Comparison of ENCODE assay signal across 8 cellular contexts in the genomic region with DNA sequence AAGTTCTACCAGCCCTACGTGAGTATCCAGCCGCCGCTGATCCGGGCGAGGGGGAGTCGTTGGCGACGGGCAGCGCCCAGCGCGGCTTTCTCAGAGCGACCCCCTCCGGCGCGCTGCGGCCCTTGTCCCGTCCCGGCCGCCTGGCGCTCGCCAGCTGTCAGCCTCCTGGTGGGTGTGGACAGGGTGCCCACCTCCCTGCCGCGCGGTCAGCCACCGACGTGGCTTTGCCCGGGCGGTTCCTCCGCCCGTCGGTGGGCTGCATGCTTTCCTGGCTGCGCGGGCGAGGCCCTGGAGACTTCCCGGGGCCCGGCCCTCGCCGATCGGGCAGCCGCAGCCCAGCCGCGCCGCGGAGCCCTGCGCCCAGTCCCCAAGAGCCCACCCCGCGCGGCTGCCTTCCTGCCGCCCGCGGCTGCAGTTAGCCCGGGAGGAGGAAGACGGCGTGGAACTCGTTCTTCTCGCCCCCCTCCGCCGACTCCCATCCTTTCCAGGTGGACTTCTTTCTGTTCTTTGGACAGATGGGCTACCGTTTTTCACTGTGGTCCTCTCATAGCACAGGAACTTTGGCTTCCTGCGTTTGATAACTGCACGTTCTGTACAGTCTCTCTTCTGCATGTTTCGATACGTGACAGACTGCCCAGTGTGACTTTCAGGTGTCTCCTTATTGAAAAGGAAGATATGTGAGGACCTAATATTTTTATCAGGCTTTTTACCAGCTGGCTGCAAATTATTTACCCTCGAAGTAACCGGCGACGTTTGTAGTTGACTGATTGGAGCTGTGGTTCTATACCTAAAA. TPM values are rescaled to one million over a fixed set of nuclear protein-coding genes. Genes with fewer than 3 reads are reported as not detected.
DNase-seq lines count a peak whose midpoint lies in the region; ATAC-seq, FAIRE-seq and TF ChIP-seq lines count a peak whose summit lies in the region.

No MANE protein-coding gene starts in this region.

- peaks cover 84% of the 10 kb centered on the region for H3K79me2 ChIP-seq in endothelial cell of umbilical vein (ENCODE audit: control insufficient read depth, insufficient read depth, low read length)

- H3K36me3 ChIP-seq in endothelial cell of umbilical vein (ENCODE audit: control insufficient read depth in 2 of 2, extremely low read depth in 1 of 2, insufficient read depth in 2 of 2, low read length in 2 of 2) (peaks cover 0 to 3% of the 10 kb centered on the region in 2 experiments), mucosa of descending colon (ENCODE audit: low read depth) (no peaks in the 10 kb centered on the region)

- POLR2A ChIA-PET in endothelial cell of umbilical vein (lab: Charles Lee): interaction anchor here (1.1 kb wide), 1 partner anchor 242 kb away, joined by 3 read pairs; the partner anchor contains the start of gene COMMD10

- H3K4me3 ChIP-seq in GM12865 (ENCODE audit: low read depth, low read length) (peak overlapping the region; percentile 73), endothelial cell of umbilical vein (replicated peaks in 1 of 3; ENCODE audit: insufficient read depth in 1 of 3, low read depth in 1 of 3, low read length in 3 of 3) (peak overlapping the region; percentile 66 to 90 (median 67)), mucosa of descending colon (peak overlapping the region; percentile 94)

- H3K27ac ChIP-seq in VCaP (peak overlapping the region; percentile 88), endothelial cell of umbilical vein (ENCODE audit: insufficient read depth, low read depth, low read length) (peak overlapping the region; percentile 86)

- in situ Hi-C loops in ACHN (cut with HindIII; ENCODE audit: low pct_ligation_motif_present, low pct_unique_long_range_greater_than_20kb, low sequenced_read_pairs): no loop called here

- H2AFZ ChIP-seq in endothelial cell of umbilical vein (ENCODE audit: low read depth, low read length): peak overlapping the region; percentile 60

- H3K4me2 ChIP-seq in endothelial cell of umbilical vein (ENCODE audit: insufficient read depth, low read length): peak overlapping the region; percentile 98

- FAIRE-seq in endothelial cell of umbilical vein (lab: Jason Lieb, UNC) (no peak), urothelium cell line (lab: Jason Lieb, UNC) (no peak)

- peaks cover 7% of the 10 kb centered on the region for H4K20me1 ChIP-seq in endothelial cell of umbilical vein (replicated peaks; ENCODE audit: control insufficient read depth, extremely low read depth, insufficient read depth, low read length)

- TF ChIP-seq CTCF in GM12865 (IDR thresholded peaks at IDR 0.05; ENCODE audit: insufficient read depth, low read depth, low read length, missing control alignments): no peak
- TF ChIP-seq CTCF in VCaP (conservative IDR thresholded peaks at IDR 0.05): peak; percentile 44
- TF ChIP-seq CTCF in endothelial cell of umbilical vein (IDR thresholded peaks at IDR 0.05; ENCODE audit: extremely low read depth in 1 of 2, insufficient read depth in 1 of 2, low read depth in 1 of 2, low read length in 2 of 2): peak; percentile 15 to 50
- TF ChIP-seq CTCF in mucosa of descending colon (IDR thresholded peaks at IDR 0.05): no peak

- peaks cover 41% of the 10 kb centered on the region for H3K4me1 ChIP-seq in endothelial cell of umbilical vein (ENCODE audit: control insufficient read depth, extremely low read depth, insufficient read depth, low read length)
- peaks cover 32% of the 10 kb centered on the region for H3K4me1 ChIP-seq in mucosa of descending colon (ENCODE audit: low read depth)

- peak overlapping the region; percentile 84 for H3K9ac ChIP-seq in endothelial cell of umbilical vein (replicated peaks; ENCODE audit: extremely low read depth, insufficient read depth, low read length)

- CTCF ChIA-PET in endothelial cell of umbilical vein (lab: Charles Lee): interaction anchor here (0.6 to 3.6 kb wide), 10 partner anchors 10 to 234 kb away, joined by 3 to 15 read pairs (median 6); partner anchors contain the start of gene ARL14EPL

- no peaks in the 10 kb centered on the region for H3K27me3 ChIP-seq in endothelial cell of umbilical vein (ENCODE audit: control insufficient read depth in 2 of 2, insufficient read depth in 2 of 2, low read length in 2 of 2)

- no TSS peak for BruUV-seq in endothelial cell of umbilical vein (replicated peaks; lab: Mats Ljungman, UMichigan)

- intact Hi-C loops in endothelial cell of umbilical vein (cut with micrococcal nuclease): loop anchor here (5.0 to 10.0 kb wide), 4 partner anchors 120 to 667 kb away; partner anchors contain the start of genes CCDC112, FEM1C and LVRN
- intact Hi-C loops in mucosa of descending colon (cut with DNase I, micrococcal nuclease): loop anchor here in 1 of 2 donors (5.0 kb wide), 2 partner anchors 215 to 300 kb away; partner anchors contain the start of genes FEM1C and TMED7

- H3K9me1 ChIP-seq in endothelial cell of umbilical vein (replicated peaks; ENCODE audit: control insufficient read depth, extremely low read depth, insufficient read depth, low read length): no peaks in the 10 kb centered on the region

- DNase-seq in ACHN (peak; percentile 69), GM12865 (ENCODE audit: low read depth) (peak; percentile 54), NAMALWA (ENCODE audit: low spot score) (peak; percentile 61), endothelial cell of umbilical vein (ENCODE audit: low read depth, low spot score) (no peak), mucosa of descending colon (peak in 1 of 3 donors; percentile 31), urothelium cell line (ENCODE audit: low spot score) (peak; percentile 83)

- H3K9me3 ChIP-seq in endothelial cell of umbilical vein (replicated peaks; ENCODE audit: control insufficient read depth, insufficient read depth, low read length) (no peaks in the 10 kb centered on the region), mucosa of descending colon (no peaks in the 10 kb centered on the region)

- TF ChIP-seq POLR2A in endothelial cell of umbilical vein (IDR thresholded peaks at IDR 0.05; ENCODE audit: low read depth, low read length): no peak

- dilution Hi-C loops in endothelial cell of umbilical vein (cut with MboI; ENCODE audit: extremely low pct_ligation_motif_present, low sequenced_read_pairs): no loop called here

- ATAC-seq in HG02588 (IDR thresholded peaks at IDR 0.05; ENCODE audit: unreplicated experiment): peak; percentile 31
- peak; percentile 57 for ATAC-seq in mucosa of descending colon

TF ChIP-seq in endothelial cell of umbilical vein, 7 proteins besides CTCF, POLR2A, EP300 and RAD21:
- TF ChIP-seq FOS (IDR thresholded peaks at IDR 0.05; ENCODE audit: borderline replicate concordance, insufficient read depth, low read length) (no peak), JUN (IDR thresholded peaks at IDR 0.05; ENCODE audit: borderline replicate concordance, insufficient read depth, insufficient read length, low read depth) (no peak), GATA2 (IDR thresholded peaks at IDR 0.05; ENCODE audit: insufficient read depth, insufficient read length, low read depth, low read length) (no peak), MYC (IDR thresholded peaks at IDR 0.05; ENCODE audit: low read depth, low read length) (no peak), POLR2AphosphoS5 (IDR thresholded peaks at IDR 0.05; ENCODE audit: insufficient read depth, low read depth, low read length) (no peak), EZH2 (IDR thresholded peaks at IDR 0.05; ENCODE audit: borderline replicate concordance, low read depth, low read length, severe bottlenecking) (no peak)
- TF ChIP-seq, protein P1, sequence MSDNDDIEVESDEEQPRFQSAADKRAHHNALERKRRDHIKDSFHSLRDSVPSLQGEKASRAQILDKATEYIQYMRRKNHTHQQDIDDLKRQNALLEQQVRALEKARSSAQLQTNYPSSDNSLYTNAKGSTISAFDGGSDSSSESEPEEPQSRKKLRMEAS (IDR thresholded peaks at IDR 0.05; ENCODE audit: insufficient read depth, insufficient read length): no peak
TF ChIP-seq in endothelial cell of umbilical vein: peak in this region for 0.

RNA-seq across cellular contexts. Expression of gene AP3S1, which starts 0.6 kb away (rescaled TPM):
- total RNA-seq in endothelial cell of umbilical vein (81.2 and 85.7 TPM in 2 replicates), mucosa of descending colon (10 to 100 TPM; 75.5 to 94.8 (median 76.2) TPM)
- polyA plus RNA-seq in endothelial cell of umbilical vein: 18.2 and 26.5 TPM in 2 replicates
- 34.1 and 36.7 TPM in 2 replicates for polyA plus RNA-seq in endothelial cell of umbilical vein (2011; cell fraction: cytosol; rRNA removed)
- polyA plus RNA-seq in endothelial cell of umbilical vein (2011; cell fraction: nucleus; rRNA removed): 16.6 and 26.8 TPM in 2 replicates
- polyA plus RNA-seq in endothelial cell of umbilical vein (2012): 49.4 and 81.1 TPM in 2 replicates
- 15.3 and 19.3 TPM in 2 replicates for polyA minus RNA-seq in endothelial cell of umbilical vein
- 6.2 TPM for polyA minus RNA-seq in endothelial cell of umbilical vein (2011; cell fraction: cytosol; rRNA and poly(A)+ RNA removed)
- 23.0 and 24.9 TPM in 2 replicates for polyA minus RNA-seq in endothelial cell of umbilical vein (2011; cell fraction: nucleus; rRNA and poly(A)+ RNA removed)

RNA-seq across cellular contexts. Expression of gene ATG12, which starts 0.9 kb away (rescaled TPM):
- total RNA-seq in endothelial cell of umbilical vein: 50.3 and 62.0 TPM in 2 replicates
- 18.9 and 27.5 TPM in 2 replicates for polyA plus RNA-seq in endothelial cell of umbilical vein
- 47.6 and 52.6 TPM in 2 replicates for polyA plus RNA-seq in endothelial cell of umbilical vein (2011; cell fraction: cytosol; rRNA removed)
- 52.1 and 71.9 TPM in 2 replicates for polyA plus RNA-seq in endothelial cell of umbilical vein (2011; cell fraction: nucleus; rRNA removed)
- polyA plus RNA-seq in endothelial cell of umbilical vein (2012): 56.9 and 76.2 TPM in 2 replicates
- polyA minus RNA-seq in endothelial cell of umbilical vein: 20.1 and 35.6 TPM in 2 replicates
- 13.9 TPM for polyA minus RNA-seq in endothelial cell of umbilical vein (2011; cell fraction: cytosol; rRNA and poly(A)+ RNA removed)
- 69.9 and 104 TPM in 2 replicates for polyA minus RNA-seq in endothelial cell of umbilical vein (2011; cell fraction: nucleus; rRNA and poly(A)+ RNA removed)
- 10 to 100 TPM; 31.9 to 39.2 (median 37.5) TPM for total RNA-seq in mucosa of descending colon

RNA-seq across cellular contexts. Expression of gene CDO1, which starts 25.8 kb away (rescaled TPM):
- total RNA-seq in endothelial cell of umbilical vein (1.3 and 1.7 TPM in 2 replicates), mucosa of descending colon (1 to 10 TPM in 2 of 3 donors, not detected in 1; 2.0 to 3.0 TPM)
- 1.1 and 1.3 TPM in 2 replicates for polyA plus RNA-seq in endothelial cell of umbilical vein
- polyA plus RNA-seq in endothelial cell of umbilical vein (2011; cell fraction: cytosol; rRNA removed): 0.75 and 0.98 TPM in 2 replicates
- 0.62 and 1.4 TPM in 2 replicates for polyA plus RNA-seq in endothelial cell of umbilical vein (2011; cell fraction: nucleus; rRNA removed)
- 0.35 and 0.63 TPM in 2 replicates for polyA plus RNA-seq in endothelial cell of umbilical vein (2012)
- 1.5 and 3.4 TPM in 2 replicates for polyA minus RNA-seq in endothelial cell of umbilical vein
- not detected for polyA minus RNA-seq in endothelial cell of umbilical vein (2011; cell fraction: cytosol; rRNA and poly(A)+ RNA removed)
- polyA minus RNA-seq in endothelial cell of umbilical vein (2011; cell fraction: nucleus; rRNA and poly(A)+ RNA removed): 1.8 TPM in 1 of 2 replicates, not detected in the other

Comparison
In these comparisons a context has a peak if more than half of its experiments do, and no peak if none do; other contexts are left out.
1. CTCF ChIP-seq: peak in VCaP (single experiment) and endothelial cell of umbilical vein (2 of 2); none in GM12865 (single experiment) and mucosa of descending colon (single experiment).
2. Peak in every context shown above with its lines, with median percentiles within 50 percentile points of each other: H3K4me3 ChIP-seq.